In genomic region chr2:37641582-37642111, GRCh38 we compare ENCODE assay signal across 1 cellular context.
TF ChIP-seq lines count a peak whose summit lies in the region.

No MANE protein-coding gene starts in this region.

TF ChIP-seq in IMR-90, 13 proteins besides CTCF, POLR2A, EP300 and RAD21:
- TF ChIP-seq USF2 (IDR thresholded peaks at IDR 0.05; ENCODE audit: low read depth, low read length) (no peak), BHLHE40 (IDR thresholded peaks at IDR 0.05; ENCODE audit: low read depth, low read length) (peak; percentile 82)
